In genomic region chr5:6377121-6377520, GRCh38 we compare ENCODE assay signal across 9 cellular contexts. TPM values are rescaled to one million over a fixed set of nuclear protein-coding genes. Genes with fewer than 3 reads are reported as not detected.
DNase-seq lines count a peak whose midpoint lies in the region; ATAC-seq and TF ChIP-seq lines count a peak whose summit lies in the region.
"Had no signal": no experiment of that assay in that cellular context is flagged by ENCODE, and none has a peak within 500 bp of the region (broad histone marks: within the 10 kb centered on the region; RNA-seq: fewer than 3 reads in every experiment).

No MANE protein-coding gene starts in this region.

- no peak overlapping the region for H2BK20ac ChIP-seq in IMR-90 (ENCODE audit: low read depth, low read length)

- H3K4me3 ChIP-seq in A673 (ENCODE audit: low read depth, low read length, poor library complexity, severe bottlenecking) (peak overlapping the region; percentile 97), IMR-90 (ENCODE audit: insufficient read depth, low read depth, low read length) (peak overlapping the region; percentile 84), mammary epithelial cell (replicated peaks in 1 of 3; ENCODE audit: insufficient read depth in 1 of 3, low read depth in 2 of 3, low read length in 3 of 3) (peak overlapping the region; percentile 80 to 95 (median 91)), mucosa of stomach (ENCODE audit: low read length) (peak overlapping the region; percentile 74)

- 0 out of 2 replicates have a peak overlapping the region, but pooled peaks have one; percentile 44 for H3K23ac ChIP-seq in IMR-90 (ENCODE audit: low read depth, low read length)

- 0 out of 2 replicates have a peak overlapping the region, but pooled peaks have one; percentile 91 for H3K14ac ChIP-seq in IMR-90 (replicated peaks; ENCODE audit: low read depth, low read length)

- H4K20me1 ChIP-seq in IMR-90 (ENCODE audit: insufficient read depth, low read length) = peaks cover 24% of the 10 kb centered on the region
- H4K20me1 ChIP-seq in mammary epithelial cell (ENCODE audit: insufficient read depth, low read length) = no peaks in the 10 kb centered on the region

- CTCF ChIA-PET in A673 (lab: Charles Lee) (no interaction called here), IMR-90 (lab: Yijun Ruan, JAX) (no interaction called here), mammary epithelial cell (lab: Charles Lee; ENCODE audit: low non-redundant PET) (no interaction called here)

- H3K9me3 ChIP-seq in A673 (ENCODE audit: low read depth, low read length, poor library complexity, severe bottlenecking) (no peaks in the 10 kb centered on the region), IMR-90 (ENCODE audit: control insufficient read depth, insufficient read depth, low read length) (no peaks in the 10 kb centered on the region), mammary epithelial cell (replicated peaks; ENCODE audit: insufficient read depth, low read length) (no peaks in the 10 kb centered on the region), mucosa of stomach (ENCODE audit: control insufficient read depth, low read length) (no peaks in the 10 kb centered on the region)

- no peak overlapping the region for H2AFZ ChIP-seq in IMR-90 (replicated peaks; ENCODE audit: low read length, poor library complexity)
- H2AFZ ChIP-seq in mammary epithelial cell (ENCODE audit: low read depth, low read length) = no peak overlapping the region

- no peak for TF ChIP-seq RAD21 in IMR-90 (IDR thresholded peaks at IDR 0.05; ENCODE audit: low read length)

- dilution Hi-C loops in IMR-90 (cut with HindIII; ENCODE audit: low sequenced_read_pairs, unreplicated experiment) = no loop called here
- dilution Hi-C loops in mammary epithelial cell (cut with HindIII; ENCODE audit: low sequenced_read_pairs) = no loop called here

- intact Hi-C loops in A673 (cut with micrococcal nuclease; ENCODE audit: unreplicated experiment) = loop anchor here (10.0 kb wide), 1 partner anchor 198 kb away; no protein-coding TSS in a partner anchor
- intact Hi-C loops in IMR-90 (cut with micrococcal nuclease) = loop anchor here (10.0 kb wide), 2 partner anchors 228 to 368 kb away; no protein-coding TSS in a partner anchor
- intact Hi-C loops in mammary epithelial cell (cut with micrococcal nuclease) = loop anchor here (5.0 to 10.0 kb wide), 3 partner anchors 58 to 885 kb away; partner anchors contain the start of gene TENT4A

- H3K18ac ChIP-seq in IMR-90 (ENCODE audit: low read depth, low read length) = no peak overlapping the region

- no peak overlapping the region for H4K91ac ChIP-seq in IMR-90 (ENCODE audit: insufficient read depth, low read depth, low read length)

- H2AK5ac ChIP-seq in IMR-90 (ENCODE audit: low read depth, low read length) = no peak overlapping the region

- TF ChIP-seq CTCF in A673 (conservative IDR thresholded peaks at IDR 0.05; ENCODE audit: low read depth, low read length) = no peak
- TF ChIP-seq CTCF in IMR-90 (conservative IDR thresholded peaks at IDR 0.05; ENCODE audit: low read depth, low read length) = no peak
- TF ChIP-seq CTCF in mammary epithelial cell (conservative IDR thresholded peaks at IDR 0.05 in 1 of 2, IDR thresholded peaks at IDR 0.05 in 1 of 2; ENCODE audit: extremely low read depth in 1 of 2, insufficient read depth in 1 of 2, low read depth in 1 of 2, low read length in 2 of 2) = no peak

- no peak for DNase-seq in A673 (ENCODE audit: low spot score)
- peak; percentile 5 for DNase-seq in IMR-90
- no peak for DNase-seq in mammary epithelial cell
- DNase-seq in Ammon's horn (ENCODE audit: low spot score) = no peak
- DNase-seq in NCI-H345 treated with DMSO at 0.1 percent for 48 hours (lab: John Stamatoyannopoulos, UW; ENCODE audit: unreplicated experiment) = no peak
- DNase-seq in activated CD4-positive, CD25-positive, alpha-beta regulatory T cell treated with anti-CD3 and anti-CD28 coated beads, Interleukin-2, amount 50 U/mL, for 72 hours = no peak
- DNase-seq: NCI-H1436 had no signal

- no peaks in the 10 kb centered on the region; the same call in 1 of the 2 replicates for H3K9me1 ChIP-seq in IMR-90 (ENCODE audit: insufficient read depth, low read length)

- H2AK9ac ChIP-seq in IMR-90 (replicated peaks; ENCODE audit: low read depth, low read length, poor library complexity) = peak overlapping the region; percentile 98

- H3K27ac ChIP-seq in A673 (ENCODE audit: low read depth, low read length, poor library complexity, severe bottlenecking) = peak overlapping the region; percentile 87
- H3K27ac ChIP-seq in IMR-90 (ENCODE audit: insufficient read depth, low read length) = no peak overlapping the region
- H3K27ac ChIP-seq in mammary epithelial cell (ENCODE audit: insufficient read depth, low read depth, low read length) = peak overlapping the region; percentile 18

- H4K5ac ChIP-seq in IMR-90 (ENCODE audit: low read depth, low read length) = no peak overlapping the region

- H3K27me3 ChIP-seq in A673 (replicated peaks; ENCODE audit: insufficient read depth, low read depth, low read length, poor library complexity) = no peaks in the 10 kb centered on the region
- H3K27me3 ChIP-seq in IMR-90 (ENCODE audit: control insufficient read depth, insufficient read depth, low read length) = no peaks in the 10 kb centered on the region
- no peaks in the 10 kb centered on the region for H3K27me3 ChIP-seq in mammary epithelial cell (ENCODE audit: insufficient read depth, low read length)
- no peaks in the 10 kb centered on the region for H3K27me3 ChIP-seq in mucosa of stomach (ENCODE audit: control insufficient read depth, insufficient read depth, low read length)

- H3K4me2 ChIP-seq in IMR-90 (ENCODE audit: low read depth, low read length) (peak overlapping the region; percentile 75), mammary epithelial cell (ENCODE audit: insufficient read depth, low read depth, low read length) (peak overlapping the region; percentile 90)

- peaks cover 50% of the 10 kb centered on the region for H3K36me3 ChIP-seq in A673 (ENCODE audit: insufficient read depth, low read length, poor library complexity, severe bottlenecking)
- peaks cover 30% of the 10 kb centered on the region for H3K36me3 ChIP-seq in IMR-90 (ENCODE audit: control insufficient read depth, insufficient read depth, low read length)
- peaks cover 17% of the 10 kb centered on the region for H3K36me3 ChIP-seq in mammary epithelial cell (ENCODE audit: insufficient read depth, low read length)
- H3K36me3 ChIP-seq in mucosa of stomach (ENCODE audit: control insufficient read depth, insufficient read depth, low read length) = peaks cover 7% of the 10 kb centered on the region

- peak overlapping the region in 1 of 2 experiments; percentile 44; a peak in 1 of 4 replicates for H4K8ac ChIP-seq in IMR-90 (ENCODE audit: low read depth in 2 of 2, low read length in 2 of 2)

- TF ChIP-seq POLR2A in IMR-90 (IDR thresholded peaks at IDR 0.05; ENCODE audit: low read depth, low read length) = no peak

- no peak for ATAC-seq in IMR-90 (ENCODE audit: low read depth)
- ATAC-seq in HG03457 (IDR thresholded peaks at IDR 0.05; ENCODE audit: unreplicated experiment) = no peak

- 80% methylated on average over 1 of the region's 8 CpGs; no CpG with 5 or more reads in 1 of the 2 experiments for WGBS in IMR-90 (ENCODE audit: extremely low coverage in 2 of 2, insufficient read length in 1 of 2), 2 experiments
- WGBS in mammary epithelial cell (ENCODE audit: low coverage, missing lambda C conversion rate) = 82% methylated on average over 8 of the region's 8 CpGs

- H3K56ac ChIP-seq in IMR-90 (ENCODE audit: extremely low read depth, insufficient read depth, low read length) = peak overlapping the region; percentile 50; the same call in 1 of the 2 replicates

- H3K9ac ChIP-seq in IMR-90 (ENCODE audit: low read depth, low read length) (peak overlapping the region; percentile 86; the same call in 1 of the 2 replicates), mammary epithelial cell (ENCODE audit: insufficient read depth, low read length) (peak overlapping the region; percentile 80), mucosa of stomach (ENCODE audit: low read length) (peak overlapping the region; percentile 92)

- POLR2A ChIA-PET in A673 (lab: Charles Lee; ENCODE audit: low non-redundant PET) (no interaction called here), IMR-90 (lab: Charles Lee; ENCODE audit: unreplicated experiment) (no interaction called here)

- H3K79me2 ChIP-seq in mammary epithelial cell (ENCODE audit: insufficient read depth, low read length) = peaks cover 56% of the 10 kb centered on the region

- peaks cover 23 to 35% of the 10 kb centered on the region in 2 experiments for H3K79me1 ChIP-seq in IMR-90 (ENCODE audit: low read depth in 1 of 2, low read length in 2 of 2)

- in situ Hi-C loops in IMR-90 (cut with MboI; ENCODE audit: low sequenced_read_pairs) (loop anchor here (10.0 kb wide), 2 partner anchors 218 to 882 kb away; no protein-coding TSS in a partner anchor), mammary epithelial cell (cut with MboI; ENCODE audit: low sequenced_read_pairs in 2 of 2) (no loop called here)

- peaks cover 10% of the 10 kb centered on the region for H3K4me1 ChIP-seq in A673 (ENCODE audit: insufficient read depth, low read length, poor library complexity, severe bottlenecking)
- peaks cover 4% of the 10 kb centered on the region for H3K4me1 ChIP-seq in IMR-90 (ENCODE audit: control insufficient read depth, insufficient read depth, low read length)
- peaks cover 13% of the 10 kb centered on the region for H3K4me1 ChIP-seq in mammary epithelial cell (ENCODE audit: insufficient read depth, low read length)
- H3K4me1 ChIP-seq in mucosa of stomach (ENCODE audit: control insufficient read depth, insufficient read depth, low read length) = peaks cover 10% of the 10 kb centered on the region

- peak overlapping the region; percentile 89; the same call in 1 of the 2 replicates for H3K4ac ChIP-seq in IMR-90 (ENCODE audit: low read depth, low read length)

- BruUV-seq in A673 (replicated peaks; lab: Mats Ljungman, UMichigan) = no TSS peak
- BruUV-seq in IMR-90 (replicated peaks; lab: Mats Ljungman, UMichigan) = no TSS peak
- no TSS peak for BruUV-seq in mammary epithelial cell (replicated peaks; lab: Mats Ljungman, UMichigan)

- no peak overlapping the region for H2BK5ac ChIP-seq in IMR-90 (ENCODE audit: low read depth, low read length, poor library complexity, severe bottlenecking)

- H2BK120ac ChIP-seq in IMR-90 (ENCODE audit: low read depth, low read length) = no peak overlapping the region

- no peak overlapping the region for H2BK15ac ChIP-seq in IMR-90 (ENCODE audit: low read depth, low read length)

TF ChIP-seq in IMR-90, 13 proteins besides CTCF, POLR2A, EP300 and RAD21 (continues in another document):
- TF ChIP-seq SMC3 (IDR thresholded peaks at IDR 0.05; ENCODE audit: low read depth, low read length) = no peak
- TF ChIP-seq CEBPB (IDR thresholded peaks at IDR 0.05; ENCODE audit: low read depth, low read length) = no peak
- TF ChIP-seq RFX5 (IDR thresholded peaks at IDR 0.05; ENCODE audit: low read depth, low read length) = no peak
- TF ChIP-seq MXI1 (IDR thresholded peaks at IDR 0.05; ENCODE audit: borderline replicate concordance, low read depth, low read length) = no peak

RNA-seq across cellular contexts. Expression of gene MED10, which starts 1.2 kb away (rescaled TPM):
- total RNA-seq in A673 (2021) (48.7 and 59.9 TPM in 2 replicates), IMR-90 (2012; rRNA removed) (9.1 and 15.6 TPM in 2 replicates), mammary epithelial cell (10 to 100 TPM; 17.0 to 59.5 TPM)
- polyA plus RNA-seq in IMR-90 (2012; rRNA removed) (60.0 and 67.5 TPM in 2 replicates), mammary epithelial cell (38.5 TPM)
- 46.6 and 71.9 TPM in 2 replicates for polyA plus RNA-seq in IMR-90 (2012; cell fraction: cytosol; rRNA removed)
- polyA plus RNA-seq in IMR-90 (2012; cell fraction: nucleus; rRNA removed; ENCODE audit: low replicate concordance) = 32.8 and 63.9 TPM in 2 replicates
- 6.0 TPM for polyA minus RNA-seq in mammary epithelial cell
